ENCODE assay signal across 15 cellular contexts in the genomic region with DNA sequence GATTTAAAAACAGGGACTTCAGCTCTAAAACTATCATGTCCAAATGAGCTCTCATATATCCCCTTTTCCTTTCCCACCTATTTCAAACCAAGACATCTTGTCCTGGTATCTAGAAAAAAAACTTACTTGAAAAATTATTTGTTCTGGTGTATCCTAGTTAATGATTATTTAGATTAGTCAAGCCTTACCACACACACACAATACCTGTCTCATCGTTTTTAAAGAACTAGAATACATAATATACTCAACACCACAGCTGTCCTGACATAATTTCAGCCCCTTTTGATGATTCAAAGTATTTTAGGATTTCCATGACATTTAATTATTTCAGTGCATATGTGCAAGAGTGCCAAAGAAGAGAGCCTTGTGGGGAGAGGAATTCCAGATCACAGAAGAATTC.
A peak's percentile ranks its signal among the peaks of the same experiment; 100 is the strongest.
DNase-seq lines count a peak whose midpoint lies in the region; ATAC-seq and TF ChIP-seq lines count a peak whose summit lies in the region.
"Had no signal": no experiment of that assay in that cellular context is flagged by ENCODE, and none has a peak within 500 bp of the region (broad histone marks: within the 10 kb centered on the region; RNA-seq: fewer than 3 reads in every experiment).

No MANE protein-coding gene starts in this region.

- ATAC-seq in left lobe of liver: peak; percentile 39
- no peak for ATAC-seq in activated T-cell treated with anti-CD3 and anti-CD28 coated beads, Interleukin-2, amount 50 U/mL, for 4 hours

- H3K27me3 Mint-ChIP-seq in T-helper 2 cell treated with Interferon-gamma antibody and Interleukin-4, amounts not matched to agents 5 μg/mL and 100 μg/mL, for 36 hours (ENCODE audit: low read depth): peaks cover 15% of the 10 kb centered on the region
- H3K27me3 Mint-ChIP-seq in endothelial cell (ENCODE audit: unreplicated experiment): peaks cover 3% of the 10 kb centered on the region
- H3K27me3 Mint-ChIP-seq in activated T-cell treated with anti-CD3 and anti-CD28 coated beads, Interleukin-2, amount 50 U/mL, for 4 hours (ENCODE audit: low read depth): no peaks in the 10 kb centered on the region

- DNase-seq in Karpas-422: no peak
- DNase-seq in glomerular visceral epithelial cell (ENCODE audit: extremely low spot score): peak; percentile 32
- no peak for DNase-seq in left lobe of liver (ENCODE audit: low spot score)
- DNase-seq in T-helper 2 cell treated with Interferon-gamma antibody and Interleukin-4, amounts not matched to agents 5 μg/mL and 100 μg/mL, for 36 hours (ENCODE audit: low spot score): no peak
- no peak for DNase-seq in endothelial cell (ENCODE audit: low spot score)
- no peak for DNase-seq in NCI-H345 treated with DMSO at 0.1 percent for 48 hours (lab: John Stamatoyannopoulos, UW; ENCODE audit: unreplicated experiment)
- DNase-seq in activated T-cell treated with anti-CD3 and anti-CD28 coated beads, Interleukin-2, amount 50 U/mL, for 4 hours: no peak
- DNase-seq: AML-193; Caco-2; CD8-positive, alpha-beta memory T cell; DMS79; GOT3 had no signal

- H3K4me1 ChIP-seq in Karpas-422 (ENCODE audit: low read length): peaks cover 53% of the 10 kb centered on the region
- H3K4me1 ChIP-seq: HAP-1 had no signal

- H3K36me3 ChIP-seq in Karpas-422 (ENCODE audit: insufficient read depth, low read length): peaks cover 30% of the 10 kb centered on the region
- H3K36me3 ChIP-seq: HAP-1 had no signal

- H3K4me3 ChIP-seq in Karpas-422 (ENCODE audit: low read length): no peak overlapping the region
- H3K4me3 ChIP-seq: BLaER1, HAP-1 had no signal

- H3K4me1 Mint-ChIP-seq in T-helper 2 cell treated with Interferon-gamma antibody and Interleukin-4, amounts not matched to agents 5 μg/mL and 100 μg/mL, for 36 hours (ENCODE audit: low read depth): no peaks in the 10 kb centered on the region
- no peaks in the 10 kb centered on the region for H3K4me1 Mint-ChIP-seq in endothelial cell (ENCODE audit: unreplicated experiment)
- H3K4me1 Mint-ChIP-seq in activated T-cell treated with anti-CD3 and anti-CD28 coated beads, Interleukin-2, amount 50 U/mL, for 4 hours (ENCODE audit: low read depth): no peaks in the 10 kb centered on the region
- H3K4me1 Mint-ChIP-seq: CD8-positive, alpha-beta memory T cell had no signal

- H3K27ac ChIP-seq in Karpas-422 (ENCODE audit: low read length): peak overlapping the region; percentile 55
- H3K27ac ChIP-seq: BLaER1 had no signal

- no peak overlapping the region for H3K4me2 ChIP-seq in Karpas-422 (ENCODE audit: low read depth, low read length, poor library complexity, severe bottlenecking)
- H3K4me2 ChIP-seq: BLaER1 had no signal

- no peak for TF ChIP-seq CTCF in endothelial cell (IDR thresholded peaks at IDR 0.05; ENCODE audit: unreplicated experiment)

- H3K27me3 ChIP-seq in Karpas-422 (ENCODE audit: low read length): no peaks in the 10 kb centered on the region
- H3K27me3 ChIP-seq: BLaER1 had no signal

- no peak overlapping the region for H2AFZ ChIP-seq in Karpas-422 (ENCODE audit: low read length)

- H3K79me2 ChIP-seq in Karpas-422 (ENCODE audit: low read length): no peaks in the 10 kb centered on the region; the same call in 1 of the 2 replicates

- H3K9me3 Mint-ChIP-seq in T-helper 2 cell treated with Interferon-gamma antibody and Interleukin-4, amounts not matched to agents 5 μg/mL and 100 μg/mL, for 36 hours: no peaks in the 10 kb centered on the region
- no peaks in the 10 kb centered on the region for H3K9me3 Mint-ChIP-seq in endothelial cell (ENCODE audit: unreplicated experiment)
- H3K9me3 Mint-ChIP-seq in activated T-cell treated with anti-CD3 and anti-CD28 coated beads, Interleukin-2, amount 50 U/mL, for 4 hours: peaks cover 4% of the 10 kb centered on the region

- peaks cover 4% of the 10 kb centered on the region for H3K9me3 ChIP-seq in Karpas-422 (ENCODE audit: low read length)
- H3K9me3 ChIP-seq: Caco-2, HAP-1 had no signal

- no peaks in the 10 kb centered on the region for H3K9me2 ChIP-seq in Karpas-422 (replicated peaks; ENCODE audit: insufficient read depth, low read length)

- no peak overlapping the region for H3K27ac Mint-ChIP-seq in T-helper 2 cell treated with Interferon-gamma antibody and Interleukin-4, amounts not matched to agents 5 μg/mL and 100 μg/mL, for 36 hours
- H3K27ac Mint-ChIP-seq in endothelial cell (ENCODE audit: unreplicated experiment): no peak overlapping the region
- H3K27ac Mint-ChIP-seq: CD8-positive, alpha-beta memory T cell; IgD-negative memory B cell had no signal

- no peak overlapping the region for H3K4me3 Mint-ChIP-seq in T-helper 2 cell treated with Interferon-gamma antibody and Interleukin-4, amounts not matched to agents 5 μg/mL and 100 μg/mL, for 36 hours
- no peak overlapping the region for H3K4me3 Mint-ChIP-seq in endothelial cell (ENCODE audit: unreplicated experiment)
- H3K4me3 Mint-ChIP-seq in activated T-cell treated with anti-CD3 and anti-CD28 coated beads, Interleukin-2, amount 50 U/mL, for 4 hours: no peak overlapping the region
- H3K4me3 Mint-ChIP-seq: CD8-positive, alpha-beta memory T cell; IgD-negative memory B cell had no signal

- no peak overlapping the region for H3K9ac ChIP-seq in Karpas-422 (ENCODE audit: low read length)
- H3K9ac ChIP-seq: BLaER1 had no signal

- H3K36me3 Mint-ChIP-seq in T-helper 2 cell treated with Interferon-gamma antibody and Interleukin-4, amounts not matched to agents 5 μg/mL and 100 μg/mL, for 36 hours (ENCODE audit: low read depth): no peaks in the 10 kb centered on the region
- H3K36me3 Mint-ChIP-seq in endothelial cell (ENCODE audit: low read depth, unreplicated experiment): no peaks in the 10 kb centered on the region
- H3K36me3 Mint-ChIP-seq in activated T-cell treated with anti-CD3 and anti-CD28 coated beads, Interleukin-2, amount 50 U/mL, for 4 hours (ENCODE audit: insufficient read depth): no peaks in the 10 kb centered on the region

- H4K20me1 ChIP-seq in Karpas-422 (ENCODE audit: insufficient read depth, low read depth, low read length): no peaks in the 10 kb centered on the region
- H4K20me1 ChIP-seq: BLaER1 had no signal
